25 cellular contexts compared by ENCODE assay signal in the genomic region with DNA sequence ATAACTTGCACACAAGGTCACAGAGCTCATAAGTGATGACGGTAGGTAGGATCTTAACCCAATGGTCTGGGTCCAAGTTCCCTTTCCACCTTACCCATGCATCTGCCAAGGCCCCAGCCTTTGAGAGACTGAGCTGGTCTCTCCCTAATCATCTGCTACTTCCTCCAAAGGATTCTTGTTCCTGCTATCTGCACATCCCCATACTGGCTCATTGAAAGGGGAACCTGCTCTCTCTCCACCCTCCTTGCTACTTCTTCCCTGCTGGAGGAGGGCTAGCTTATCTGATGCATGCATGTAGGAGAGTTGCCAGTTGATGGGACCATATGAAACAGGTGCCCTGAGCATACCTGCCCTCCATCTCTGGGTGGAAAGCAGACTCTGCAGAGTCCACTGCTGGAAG.
"Had no signal": no experiment of that assay in that cellular context is flagged by ENCODE, and none has a peak within 500 bp of the region (broad histone marks: within the 10 kb centered on the region; RNA-seq: fewer than 3 reads in every experiment).

No MANE protein-coding gene starts in this region.

- H3K27ac ChIP-seq: cardiac muscle cell, heart left ventricle, parathyroid adenoma, right lobe of liver, skin epidermis, thyroid gland had no signal

- FAIRE-seq: endometrium, keratinocyte, TTC549 had no signal

- H3K27ac Mint-ChIP-seq: activated B cell treated with CpG ODN at 0.5 μM for 24 hours; activated CD4-positive, alpha-beta T cell treated with anti-CD3 and anti-CD28 coated beads for 36 hours; activated naive CD8-positive, alpha-beta T cell treated with anti-CD3 and anti-CD28 coated beads, Interleukin-2, amount 10 ng/mL, durations not matched to agents 7 days and 5 days; activated T-cell treated with anti-CD3 and anti-CD28 coated beads, Interleukin-2, amount 50 U/mL, for 24 hours; activated T-helper 17 cell treated with anti-CD3 and anti-CD28 coated beads, Interleukin-2, amount 50 U/mL, for 72 hours; memory B cell; nephron; stimulated activated naive CD8-positive, alpha-beta T cell treated with anti-CD3 and anti-CD28 coated beads, Interleukin-15, Interleukin-2, amounts not matched to agents 100 ng/mL and 50 ng/mL, for 24 hours had no signal

- H3K27me3 ChIP-seq: cardiac muscle cell, heart left ventricle, right lobe of liver, thyroid gland had no signal

- DNase-seq: activated B cell treated with CpG ODN at 0.5 μM for 24 hours; activated CD4-positive, alpha-beta T cell treated with anti-CD3 and anti-CD28 coated beads for 36 hours; activated CD4-positive, alpha-beta T cell treated with anti-CD3 and anti-CD28 coated beads, Interleukin-2, amount 50 U/mL, for 4 hours; activated CD8-positive, alpha-beta memory T cell treated with anti-CD3 and anti-CD28 coated beads for 24 hours; activated CD8-positive, alpha-beta memory T cell treated with anti-CD3 and anti-CD28 coated beads, Interleukin-2, amount 50 U/mL, for 4 hours; activated naive CD8-positive, alpha-beta T cell treated with anti-CD3 and anti-CD28 coated beads, Interleukin-2, amount 10 ng/mL, durations not matched to agents 7 days and 5 days; activated T-cell treated with anti-CD3 and anti-CD28 coated beads, Interleukin-2, amount 50 U/mL, for 24 hours; amniotic stem cell; cortex of kidney; heart left ventricle; left colon; right lobe of liver; stimulated activated CD4-positive, alpha-beta T cell treated with anti-CD3 and anti-CD28 coated beads, Interleukin-1b, Interleukin-23, amount 100 ng/mL, for 48 hours; substantia nigra; thyroid gland had no signal

- H2AFZ ChIP-seq: parathyroid adenoma had no signal

- H3K9me3 ChIP-seq: heart left ventricle, right lobe of liver, thyroid gland had no signal

- H3K4me3 Mint-ChIP-seq: activated B cell treated with CpG ODN at 0.5 μM for 24 hours; activated CD4-positive, alpha-beta T cell treated with anti-CD3 and anti-CD28 coated beads for 36 hours; activated naive CD8-positive, alpha-beta T cell treated with anti-CD3 and anti-CD28 coated beads, Interleukin-2, amount 10 ng/mL, durations not matched to agents 7 days and 5 days; activated T-cell treated with anti-CD3 and anti-CD28 coated beads, Interleukin-2, amount 50 U/mL, for 24 hours; activated T-helper 17 cell treated with anti-CD3 and anti-CD28 coated beads, Interleukin-2, amount 50 U/mL, for 72 hours; memory B cell; nephron; stimulated activated naive CD8-positive, alpha-beta T cell treated with anti-CD3 and anti-CD28 coated beads, Interleukin-15, Interleukin-2, amounts not matched to agents 100 ng/mL and 50 ng/mL, for 24 hours had no signal

- H3K36me3 ChIP-seq: cardiac muscle cell, heart left ventricle, right lobe of liver, thyroid gland had no signal

- H3K9me3 Mint-ChIP-seq: activated naive CD8-positive, alpha-beta T cell treated with anti-CD3 and anti-CD28 coated beads, Interleukin-2, amount 10 ng/mL, durations not matched to agents 7 days and 5 days; activated T-cell treated with anti-CD3 and anti-CD28 coated beads, Interleukin-2, amount 50 U/mL, for 24 hours; memory B cell; nephron; stimulated activated naive CD8-positive, alpha-beta T cell treated with anti-CD3 and anti-CD28 coated beads, Interleukin-15, Interleukin-2, amounts not matched to agents 100 ng/mL and 50 ng/mL, for 24 hours had no signal

- H3K4me3 ChIP-seq: cardiac muscle cell, heart left ventricle, right lobe of liver, skin epidermis, thyroid gland had no signal

- H3K79me2 ChIP-seq: parathyroid adenoma had no signal

- H3K4me1 Mint-ChIP-seq: activated B cell treated with CpG ODN at 0.5 μM for 24 hours; activated CD4-positive, alpha-beta T cell treated with anti-CD3 and anti-CD28 coated beads for 36 hours; activated naive CD8-positive, alpha-beta T cell treated with anti-CD3 and anti-CD28 coated beads, Interleukin-2, amount 10 ng/mL, durations not matched to agents 7 days and 5 days; activated T-helper 17 cell treated with anti-CD3 and anti-CD28 coated beads, Interleukin-2, amount 50 U/mL, for 72 hours; memory B cell had no signal

- ATAC-seq: activated CD4-positive, alpha-beta T cell treated with anti-CD3 and anti-CD28 coated beads for 36 hours; activated T-helper 17 cell treated with anti-CD3 and anti-CD28 coated beads, Interleukin-2, amount 50 U/mL, for 72 hours; heart left ventricle; left colon had no signal

- H3K36me3 Mint-ChIP-seq: activated naive CD8-positive, alpha-beta T cell treated with anti-CD3 and anti-CD28 coated beads, Interleukin-2, amount 10 ng/mL, durations not matched to agents 7 days and 5 days; memory B cell had no signal

- H3K4me1 ChIP-seq: heart left ventricle, parathyroid adenoma, right lobe of liver, thyroid gland had no signal

- H3K9ac ChIP-seq: parathyroid adenoma had no signal
